ENCODE assay signal across 9 cellular contexts in the genomic region with DNA sequence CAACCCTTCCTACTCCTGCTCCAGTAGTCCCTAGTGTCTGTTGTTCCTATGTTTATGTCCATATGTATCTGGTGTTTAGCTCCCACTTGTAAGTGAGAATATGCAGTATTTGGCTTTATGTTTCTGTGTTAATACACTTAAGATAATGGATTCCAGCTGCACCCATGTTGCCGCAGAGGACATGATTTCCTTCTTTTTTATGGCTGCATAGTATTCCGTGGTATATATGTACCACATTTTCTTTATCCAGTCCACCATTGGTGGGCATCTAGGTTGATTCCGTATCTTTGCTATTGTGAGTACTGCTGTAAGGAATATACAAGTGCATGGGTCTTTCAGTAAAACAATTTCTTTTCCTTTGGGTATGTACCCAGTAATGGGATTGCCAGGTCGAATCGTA.
"Had no signal": no experiment of that assay in that cellular context is flagged by ENCODE, and none has a peak within 500 bp of the region (broad histone marks: within the 10 kb centered on the region; RNA-seq: fewer than 3 reads in every experiment).

No MANE protein-coding gene starts in this region.

- FAIRE-seq: HepG2, HTR-8/SVneo had no signal

- ATAC-seq: HepG2 had no signal

- H3K4me2 ChIP-seq: KMS-11 had no signal

- H3K9ac ChIP-seq: KMS-11 had no signal

- DNase-seq: IMR-90, Karpas-422, Kasumi-1, KBM-7, KG1 had no signal

- H3K27ac ChIP-seq: HL-60, KMS-11 had no signal
